In the genomic region with DNA sequence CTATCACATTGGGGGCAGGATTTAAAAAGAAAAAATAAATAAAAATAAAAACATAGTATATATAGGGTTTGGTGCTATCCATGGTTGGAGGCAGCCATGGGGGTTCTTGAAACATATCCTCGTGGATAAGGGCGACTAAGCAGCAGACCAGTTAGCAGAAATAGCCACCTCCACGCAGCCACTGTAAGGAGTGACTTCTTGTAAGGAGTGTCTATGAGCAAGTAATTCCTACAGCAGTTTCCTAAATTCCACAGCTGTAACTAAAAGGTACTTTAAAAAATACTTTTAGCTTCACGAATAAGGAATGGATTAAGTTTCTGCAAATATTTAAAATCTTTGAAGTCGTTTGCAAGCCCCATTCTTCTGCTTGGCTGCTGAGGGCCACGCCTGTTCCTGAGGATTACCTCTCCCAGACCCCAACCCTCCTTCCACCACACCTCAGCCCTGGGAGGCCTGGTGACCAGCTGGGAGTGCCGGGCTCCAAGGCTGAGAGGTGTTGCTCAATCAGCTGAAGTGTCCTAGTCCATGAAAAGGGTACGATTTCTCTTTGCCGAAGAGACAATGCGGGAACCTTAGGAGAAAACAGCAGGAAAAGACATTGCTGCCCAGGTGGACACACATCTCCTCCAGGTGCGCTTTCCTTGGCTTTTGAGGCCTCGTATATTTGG, we compare ENCODE assay signal across 23 cellular contexts.
"Had no signal": no experiment of that assay in that cellular context is flagged by ENCODE, and none has a peak within 500 bp of the region (broad histone marks: within the 10 kb centered on the region; RNA-seq: fewer than 3 reads in every experiment).

No MANE protein-coding gene starts in this region.

- H3K36me3 ChIP-seq: MG63 had no signal

- H3K27me3 ChIP-seq: MG63 had no signal

- ATAC-seq: activated CD8-positive, alpha-beta memory T cell treated with anti-CD3 and anti-CD28 coated beads, Interleukin-2, amount 10 ng/mL, durations not matched to agents 7 days and 5 days; activated T-cell treated with anti-CD3 and anti-CD28 coated beads, Interleukin-2, amount 50 U/mL, for 4 hours; PC-3; T-helper 17 cell; WTC11 had no signal

- DNase-seq: activated CD4-positive, alpha-beta T cell treated with anti-CD3 and anti-CD28 coated beads, Interleukin-2, amount 10 ng/mL, durations not matched to agents 24 days and 14 days; activated CD4-positive, alpha-beta T cell treated with anti-CD3 and anti-CD28 coated beads, Interleukin-2, amount 50 U/mL, for 48 hours; activated CD4-positive, CD25-positive, alpha-beta regulatory T cell treated with anti-CD3 and anti-CD28 coated beads, Interleukin-2, amount 50 U/mL, for 72 hours; activated CD8-positive, alpha-beta memory T cell treated with anti-CD3 and anti-CD28 coated beads, Interleukin-2, amount 10 ng/mL, durations not matched to agents 7 days and 5 days; activated effector memory CD4-positive, alpha-beta T cell treated with anti-CD3 and anti-CD28 coated beads, Interleukin-2, amount 50 U/mL, for 16 hours; activated naive CD4-positive, alpha-beta T cell treated with anti-CD3 and anti-CD28 coated beads for 36 hours; activated T-cell treated with anti-CD3 and anti-CD28 coated beads, Interleukin-2, amount 50 U/mL, for 4 hours; amygdala; MG63; NCI-H1092 treated with DMSO at 0.1 percent for 48 hours; NCI-H1436; NCI-H1694 treated with DMSO at 0.1 percent for 48 hours; NCI-H2029 treated with DMSO at 0.1 percent for 48 hours; NCI-H345; NCI-H524; PC-3; SIG-M5; T-helper 17 cell; T-helper 9 cell had no signal

- H3K9me3 Mint-ChIP-seq: activated naive CD4-positive, alpha-beta T cell treated with anti-CD3 and anti-CD28 coated beads for 36 hours; activated T-cell treated with anti-CD3 and anti-CD28 coated beads, Interleukin-2, amount 50 U/mL, for 4 hours had no signal

- H3K4me3 Mint-ChIP-seq: activated CD4-positive, alpha-beta T cell treated with anti-CD3 and anti-CD28 coated beads, Interleukin-2, amount 10 ng/mL, durations not matched to agents 24 days and 14 days; activated CD8-positive, alpha-beta memory T cell treated with anti-CD3 and anti-CD28 coated beads, Interleukin-2, amount 10 ng/mL, durations not matched to agents 7 days and 5 days; activated naive CD4-positive, alpha-beta T cell treated with anti-CD3 and anti-CD28 coated beads for 36 hours; activated naive CD8-positive, alpha-beta T cell; activated T-cell treated with anti-CD3 and anti-CD28 coated beads, Interleukin-2, amount 50 U/mL, for 4 hours; brain; T-helper 17 cell; WTC11 had no signal

- H3K4me1 Mint-ChIP-seq: T-helper 17 cell had no signal

- FAIRE-seq: astrocyte had no signal

- H3K36me3 Mint-ChIP-seq: activated CD8-positive, alpha-beta memory T cell treated with anti-CD3 and anti-CD28 coated beads, Interleukin-2, amount 10 ng/mL, durations not matched to agents 7 days and 5 days; activated naive CD8-positive, alpha-beta T cell; brain; WTC11 had no signal

- H3K27ac Mint-ChIP-seq: activated CD4-positive, alpha-beta T cell treated with anti-CD3 and anti-CD28 coated beads, Interleukin-2, amount 10 ng/mL, durations not matched to agents 24 days and 14 days; activated CD8-positive, alpha-beta memory T cell treated with anti-CD3 and anti-CD28 coated beads, Interleukin-2, amount 10 ng/mL, durations not matched to agents 7 days and 5 days; activated naive CD4-positive, alpha-beta T cell treated with anti-CD3 and anti-CD28 coated beads for 36 hours; activated naive CD8-positive, alpha-beta T cell; brain; T-helper 17 cell had no signal

- H3K4me3 ChIP-seq: MG63 had no signal

- H3K9me3 ChIP-seq: MG63 had no signal
